In the genomic region with DNA sequence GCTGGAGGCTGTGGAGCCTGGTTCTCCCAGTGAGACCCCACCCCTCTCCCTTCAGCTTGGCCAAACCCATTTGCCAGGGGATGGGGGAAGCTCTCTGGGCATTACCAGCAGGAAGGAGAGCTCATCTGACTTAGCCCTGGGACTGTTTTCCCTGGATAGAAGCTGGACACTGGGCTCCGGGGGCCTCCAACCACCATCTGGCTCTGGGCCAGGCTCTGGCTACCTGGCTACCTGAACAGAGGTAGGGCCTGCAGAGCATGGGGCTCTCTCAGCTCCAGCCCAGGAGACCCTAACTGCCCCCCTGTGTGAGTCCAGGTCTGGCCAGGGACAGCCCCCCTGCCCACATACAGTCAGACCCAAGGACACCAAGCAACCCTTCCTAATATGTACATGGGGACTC, we compare ENCODE assay signal across 31 cellular contexts. TPM values are rescaled to one million over a fixed set of nuclear protein-coding genes. Genes with fewer than 3 reads are reported as not detected.
"Had no signal": no experiment of that assay in that cellular context is flagged by ENCODE, and none has a peak within 500 bp of the region (broad histone marks: within the 10 kb centered on the region; RNA-seq: fewer than 3 reads in every experiment).

No MANE protein-coding gene starts in this region.

- H3K9ac ChIP-seq: KMS-11, SK-N-SH had no signal

- H3K9me3 ChIP-seq: SJSA1, SK-N-SH had no signal

- H3K27me3 Mint-ChIP-seq: activated CD4-positive, alpha-beta T cell treated with anti-CD3 and anti-CD28 coated beads, Interleukin-2, amount 10 ng/mL, durations not matched to agents 24 days and 14 days; activated CD8-positive, alpha-beta T cell treated with anti-CD3 and anti-CD28 coated beads for 36 hours; activated naive CD4-positive, alpha-beta T cell treated with anti-CD3 and anti-CD28 coated beads, Interleukin-2, amount 50 U/mL, for 24 hours; activated T-helper 17 cell treated with anti-CD3 and anti-CD28 coated beads, Interleukin-2, amount 50 U/mL, for 72 hours had no signal

- H3K36me3 Mint-ChIP-seq: activated naive CD4-positive, alpha-beta T cell treated with anti-CD3 and anti-CD28 coated beads, Interleukin-2, amount 50 U/mL, for 24 hours had no signal

- DNase-seq: activated CD4-positive, alpha-beta T cell treated with anti-CD3 and anti-CD28 coated beads, Interleukin-2, amount 10 ng/mL, durations not matched to agents 24 days and 14 days; activated CD4-positive, alpha-beta T cell treated with anti-CD3 and anti-CD28 coated beads, Interleukin-2, amount 50 U/mL, for 4 hours; activated CD8-positive, alpha-beta T cell treated with anti-CD3 and anti-CD28 coated beads for 36 hours; activated effector memory CD4-positive, alpha-beta T cell treated with anti-CD3 and anti-CD28 coated beads, Interleukin-2, amount 50 U/mL, for 16 hours; activated naive CD4-positive, alpha-beta T cell treated with Interleukin-2 at 50 U/mL for 16 hours; activated T-cell treated with anti-CD3 and anti-CD28 coated beads, Interleukin-2, amount 50 U/mL, for 1 hour; activated T-cell treated with anti-CD3 and anti-CD28 coated beads, Interleukin-2, amount 50 U/mL, for 72 hours; brain microvascular endothelial cell; MM.1S; NCI-H1092 treated with DMSO at 0.1 percent for 48 hours; NCI-H146; NCI-H187; NCI-H2029 treated with DMSO at 0.1 percent for 48 hours; NCI-H2107; NCI-H2171; NCI-H510A; NCI-H526; SHP77 treated with DMSO at 0.1 percent for 48 hours; SK-N-SH had no signal

- H3K4me3 Mint-ChIP-seq: activated CD4-positive, alpha-beta T cell treated with anti-CD3 and anti-CD28 coated beads, Interleukin-2, amount 10 ng/mL, durations not matched to agents 24 days and 14 days; activated CD8-positive, alpha-beta T cell treated with anti-CD3 and anti-CD28 coated beads for 36 hours; activated naive CD4-positive, alpha-beta T cell treated with anti-CD3 and anti-CD28 coated beads, Interleukin-2, amount 50 U/mL, for 24 hours; activated T-cell treated with anti-CD3 and anti-CD28 coated beads, Interleukin-2, amount 50 U/mL, for 72 hours; activated T-helper 17 cell treated with anti-CD3 and anti-CD28 coated beads, Interleukin-2, amount 50 U/mL, for 72 hours; T-helper 1 cell treated with Interleukin-12 subunit alpha and Interleukin-12 subunit beta and Interleukin-4 antibody, amounts not matched to agents 30 μg/mL and 1 μg/mL, for 36 hours; T-helper 2 cell treated with Interferon-gamma antibody and Interleukin-4, amounts not matched to agents 5 μg/mL and 100 μg/mL, for 36 hours had no signal

- H3K4me1 Mint-ChIP-seq: activated CD4-positive, alpha-beta T cell treated with anti-CD3 and anti-CD28 coated beads, Interleukin-2, amount 10 ng/mL, durations not matched to agents 24 days and 14 days; activated naive CD4-positive, alpha-beta T cell treated with anti-CD3 and anti-CD28 coated beads, Interleukin-2, amount 50 U/mL, for 24 hours; activated T-helper 17 cell treated with anti-CD3 and anti-CD28 coated beads, Interleukin-2, amount 50 U/mL, for 72 hours had no signal

- H3K27ac Mint-ChIP-seq: activated CD4-positive, alpha-beta T cell treated with anti-CD3 and anti-CD28 coated beads, Interleukin-2, amount 10 ng/mL, durations not matched to agents 24 days and 14 days; activated CD8-positive, alpha-beta T cell treated with anti-CD3 and anti-CD28 coated beads for 36 hours; activated naive CD4-positive, alpha-beta T cell treated with anti-CD3 and anti-CD28 coated beads, Interleukin-2, amount 50 U/mL, for 24 hours; activated T-cell treated with anti-CD3 and anti-CD28 coated beads, Interleukin-2, amount 50 U/mL, for 72 hours; activated T-helper 17 cell treated with anti-CD3 and anti-CD28 coated beads, Interleukin-2, amount 50 U/mL, for 72 hours; T-helper 1 cell treated with Interleukin-12 subunit alpha and Interleukin-12 subunit beta and Interleukin-4 antibody, amounts not matched to agents 30 μg/mL and 1 μg/mL, for 36 hours; T-helper 2 cell treated with Interferon-gamma antibody and Interleukin-4, amounts not matched to agents 5 μg/mL and 100 μg/mL, for 36 hours had no signal

- ATAC-seq: activated CD8-positive, alpha-beta T cell treated with anti-CD3 and anti-CD28 coated beads for 36 hours; activated T-cell treated with anti-CD3 and anti-CD28 coated beads, Interleukin-2, amount 50 U/mL, for 72 hours; activated T-helper 17 cell treated with anti-CD3 and anti-CD28 coated beads, Interleukin-2, amount 50 U/mL, for 72 hours; Panc1 had no signal

- H3K4me3 ChIP-seq: SJSA1 had no signal

- H3K9me3 Mint-ChIP-seq: activated CD4-positive, alpha-beta T cell treated with anti-CD3 and anti-CD28 coated beads, Interleukin-2, amount 10 ng/mL, durations not matched to agents 24 days and 14 days; activated CD8-positive, alpha-beta T cell treated with anti-CD3 and anti-CD28 coated beads for 36 hours; activated naive CD4-positive, alpha-beta T cell treated with anti-CD3 and anti-CD28 coated beads, Interleukin-2, amount 50 U/mL, for 24 hours; activated T-cell treated with anti-CD3 and anti-CD28 coated beads, Interleukin-2, amount 50 U/mL, for 72 hours; activated T-helper 17 cell treated with anti-CD3 and anti-CD28 coated beads, Interleukin-2, amount 50 U/mL, for 72 hours; T-helper 1 cell treated with Interleukin-12 subunit alpha and Interleukin-12 subunit beta and Interleukin-4 antibody, amounts not matched to agents 30 μg/mL and 1 μg/mL, for 36 hours; T-helper 2 cell treated with Interferon-gamma antibody and Interleukin-4, amounts not matched to agents 5 μg/mL and 100 μg/mL, for 36 hours had no signal

- H3K27ac ChIP-seq: brain microvascular endothelial cell, KMS-11, SJSA1 had no signal

- H3K36me3 ChIP-seq: brain microvascular endothelial cell, SJSA1 had no signal

- H3K27me3 ChIP-seq: brain microvascular endothelial cell, SJSA1 had no signal

- H3K4me2 ChIP-seq: KMS-11, SK-N-SH had no signal

- FAIRE-seq: TTC549 had no signal

RNA-seq across cellular contexts. Expression of a gene that starts 14.0 kb away (rescaled TPM):
- total RNA-seq: activated CD4-positive, alpha-beta T cell treated with anti-CD3 and anti-CD28 coated beads, Interleukin-2, amount 10 ng/mL, durations not matched to agents 24 days and 14 days; activated CD8-positive, alpha-beta memory T cell treated with anti-CD3 and anti-CD28 coated beads for 36 hours; activated CD8-positive, alpha-beta T cell treated with anti-CD3 and anti-CD28 coated beads for 36 hours; activated T-cell treated with anti-CD3 and anti-CD28 coated beads, Interleukin-2, amount 50 U/mL, for 72 hours; activated T-helper 17 cell treated with anti-CD3 and anti-CD28 coated beads, Interleukin-2, amount 50 U/mL, for 72 hours; aorta; LHCN-M2; RPMI7951 had no signal
- polyA plus RNA-seq: aorta had no signal
